32 cellular contexts compared by ENCODE assay signal in genomic region chr9:124066783-124067563, GRCh38. TPM values are rescaled to one million over a fixed set of nuclear protein-coding genes. Genes with fewer than 3 reads are reported as not detected.
"Had no signal": no experiment of that assay in that cellular context is flagged by ENCODE, and none has a peak within 500 bp of the region (broad histone marks: within the 10 kb centered on the region; RNA-seq: fewer than 3 reads in every experiment).

No MANE protein-coding gene starts in this region.

- ATAC-seq: effector memory CD8-positive, alpha-beta T cell; esophagus mucosa; mucosa of descending colon; right cardiac atrium; stimulated activated naive CD8-positive, alpha-beta T cell treated with anti-CD3 and anti-CD28 coated beads, Interleukin-15, Interleukin-2, amounts not matched to agents 100 U/mL and 50 U/mL, for 24 hours had no signal

- H3K36me3 ChIP-seq: adrenal gland, brain microvascular endothelial cell, left ventricle myocardium inferior, transverse colon had no signal

- H3K27me3 ChIP-seq: adrenal gland, testis had no signal

- H3K27ac ChIP-seq: adrenal gland, brain microvascular endothelial cell, left ventricle myocardium inferior, testis, transverse colon had no signal

- H3K4me1 ChIP-seq: adrenal gland, left ventricle myocardium inferior, testis, transverse colon had no signal

- H3K4me3 ChIP-seq: adrenal gland, left ventricle myocardium inferior, lung, mucosa of descending colon, testis, transverse colon had no signal

- DNase-seq: activated CD4-positive, alpha-beta memory T cell treated with anti-CD3 and anti-CD28 coated beads for 36 hours; activated CD4-positive, alpha-beta T cell treated with anti-CD3 and anti-CD28 coated beads, Interleukin-2, amount 10 ng/mL, durations not matched to agents 24 days and 14 days; activated CD4-positive, CD25-positive, alpha-beta regulatory T cell treated with anti-CD3 and anti-CD28 coated beads, Interleukin-2, amount 50 U/mL, for 72 hours; activated CD8-positive, alpha-beta memory T cell treated with anti-CD3 and anti-CD28 coated beads, Interleukin-2, amount 50 U/mL, for 4 hours; activated effector memory CD4-positive, alpha-beta T cell treated with anti-CD3 and anti-CD28 coated beads, Interleukin-2, amount 50 U/mL, for 16 hours; activated naive CD4-positive, alpha-beta T cell treated with anti-CD3 and anti-CD28 coated beads for 36 hours; activated naive CD8-positive, alpha-beta T cell treated with anti-CD3 and anti-CD28 coated beads for 36 hours; activated T-cell treated with anti-CD3 and anti-CD28 coated beads, Interleukin-2, amount 50 U/mL, for 1 hour; adrenal gland; aorta; brain microvascular endothelial cell; caudate nucleus; cortex of kidney; effector memory CD8-positive, alpha-beta T cell; foreskin fibroblast; left ventricle myocardium inferior; mucosa of descending colon; right cardiac atrium; stimulated activated CD4-positive, alpha-beta T cell treated with anti-CD3 and anti-CD28 coated beads, Interleukin-4, amount 100 ng/mL, for 1 hour; stimulated activated naive CD8-positive, alpha-beta T cell treated with anti-CD3 and anti-CD28 coated beads, Interleukin-15, Interleukin-2, amounts not matched to agents 100 U/mL and 50 U/mL, for 24 hours; T-helper 1 cell; testis; transverse colon had no signal

- FAIRE-seq: TTC549, urothelium cell line had no signal

- H3K9me3 ChIP-seq: adrenal gland, mucosa of descending colon, testis, transverse colon had no signal

RNA-seq across cellular contexts. Expression of gene LHX2, which starts 55.4 kb away (rescaled TPM):
- total RNA-seq: activated CD4-positive, alpha-beta memory T cell treated with anti-CD3 and anti-CD28 coated beads for 36 hours; activated CD4-positive, alpha-beta T cell treated with anti-CD3 and anti-CD28 coated beads, Interleukin-2, amount 10 ng/mL, durations not matched to agents 24 days and 14 days; activated CD8-positive, alpha-beta memory T cell treated with anti-CD3 and anti-CD28 coated beads for 36 hours; activated naive CD4-positive, alpha-beta T cell treated with anti-CD3 and anti-CD28 coated beads for 36 hours; activated naive CD8-positive, alpha-beta T cell treated with anti-CD3 and anti-CD28 coated beads for 36 hours; activated T-helper 1 cell treated with anti-CD3 and anti-CD28 coated beads, Interleukin-12 subunit alpha, Interleukin-12 subunit beta, Interleukin-2, Interleukin-4 antibody, amounts not matched to agents 30 ng/mL and 10 ng/mL and 1 ng/mL, durations not matched to agents 14 hours and 24 hours and 36 hours; esophagus mucosa; glomerular endothelial cell; left ventricle myocardium inferior; mucosa of descending colon; myocyte; osteoblast; transverse colon had no signal
